Comparison of ENCODE assay signal across 8 cellular contexts in the genomic region with DNA sequence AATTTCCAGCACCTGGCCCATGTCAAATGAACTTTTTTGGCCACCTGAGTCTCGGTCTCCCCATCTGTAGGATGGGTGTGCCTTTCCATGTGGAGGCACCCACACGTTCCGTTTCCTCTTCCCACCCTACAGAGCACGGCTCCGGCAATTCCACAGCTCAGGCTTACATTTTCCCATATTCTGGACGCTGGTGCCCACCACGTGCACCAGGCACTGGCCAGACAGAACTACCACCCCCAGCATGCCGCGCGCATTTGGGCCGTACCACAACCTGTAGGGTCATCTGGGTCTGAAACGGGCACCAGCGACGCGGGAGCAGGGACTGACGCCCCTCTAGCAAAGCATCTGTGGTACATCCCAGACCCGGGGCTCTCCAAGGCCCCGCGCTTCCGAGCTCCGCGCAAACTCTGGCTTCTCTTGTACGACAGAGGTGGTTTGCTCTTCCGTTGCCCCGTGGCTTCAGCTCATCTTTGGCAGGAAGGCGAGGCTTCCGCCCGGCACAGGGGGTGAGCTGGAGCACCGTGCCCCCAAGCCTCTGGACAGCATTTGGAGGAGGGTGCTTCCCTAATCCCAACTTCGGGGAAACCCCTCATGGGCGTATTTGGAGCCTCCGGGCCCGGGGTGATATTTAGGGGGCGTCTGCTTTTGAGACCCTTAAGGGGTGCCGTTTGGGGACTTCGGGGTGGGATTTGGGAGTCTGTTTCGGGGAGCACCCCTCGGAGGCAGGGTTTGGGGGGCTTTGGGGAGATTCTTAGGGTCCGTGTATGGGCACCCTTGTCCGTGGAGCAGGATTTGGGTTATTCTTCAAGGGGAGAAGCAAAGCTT. TPM values are rescaled to one million over a fixed set of nuclear protein-coding genes. Genes with fewer than 3 reads are reported as not detected.
A peak's percentile ranks its signal among the peaks of the same experiment; 100 is the strongest.
DNase-seq lines count a peak whose midpoint lies in the region; ATAC-seq and TF ChIP-seq lines count a peak whose summit lies in the region.

No MANE protein-coding gene starts in this region.

- H3K9me3 Mint-ChIP-seq in activated CD4-positive, alpha-beta T cell treated with anti-CD3 and anti-CD28 coated beads, Interleukin-2, amount 10 ng/mL, durations not matched to agents 7 days and 5 days = no peaks in the 10 kb centered on the region

- TF ChIP-seq CTCF in liver (IDR thresholded peaks at IDR 0.05; ENCODE audit: low read depth, low read length, missing input control) = no peak

- H3K36me3 ChIP-seq in BLaER1 (peaks cover 17% of the 10 kb centered on the region), liver (ENCODE audit: control insufficient read depth in 4 of 4, insufficient read depth in 3 of 4, low read depth in 1 of 4, low read length in 3 of 4) (peaks cover 0 to 15% (median 1%) of the 10 kb centered on the region in 4 donors)

- TF ChIP-seq RAD21 in liver (IDR thresholded peaks at IDR 0.05) = peak; percentile 15 to 28

- DNase-seq in NCI-H69 (lab: John Stamatoyannopoulos, UW) = peak; percentile 95
- DNase-seq in activated CD4-positive, alpha-beta T cell treated with anti-CD3 and anti-CD28 coated beads, Interleukin-2, amount 10 ng/mL, durations not matched to agents 7 days and 5 days = peak; percentile 85
- peak; percentile 94 for DNase-seq in dermis blood vessel endothelial cell
- DNase-seq in stimulated activated CD4-positive, alpha-beta T cell treated with anti-CD3 and anti-CD28 coated beads, Interleukin-4, amount 100 ng/mL, for 1 hour = peak; percentile 78

- peaks cover 27% of the 10 kb centered on the region for H4K20me1 ChIP-seq in BLaER1

- H3K4me3 ChIP-seq in BLaER1 = peak overlapping the region; percentile 90
- H3K4me3 ChIP-seq in liver (ENCODE audit: low read depth in 1 of 3, low read length in 3 of 3) = peak overlapping the region; percentile 9 to 51 (median 49)

- H3K27ac Mint-ChIP-seq in activated CD4-positive, alpha-beta T cell treated with anti-CD3 and anti-CD28 coated beads, Interleukin-2, amount 10 ng/mL, durations not matched to agents 7 days and 5 days = peak overlapping the region; percentile 95

- peak overlapping the region; percentile 81 for H3K9ac ChIP-seq in BLaER1
- peak overlapping the region; percentile 5 to 48 for H3K9ac ChIP-seq in liver (ENCODE audit: low read depth in 1 of 2, low read length in 2 of 2)

- H3K4me3 Mint-ChIP-seq in activated CD4-positive, alpha-beta T cell treated with anti-CD3 and anti-CD28 coated beads, Interleukin-2, amount 10 ng/mL, durations not matched to agents 7 days and 5 days = peak overlapping the region; percentile 87

- ATAC-seq in GM19324 (IDR thresholded peaks at IDR 0.05; ENCODE audit: low FRiP score, unreplicated experiment) (peak; percentile 58), HG03460 (IDR thresholded peaks at IDR 0.05; ENCODE audit: unreplicated experiment) (peak; percentile 70)

- H3K36me3 Mint-ChIP-seq in activated CD4-positive, alpha-beta T cell treated with anti-CD3 and anti-CD28 coated beads, Interleukin-2, amount 10 ng/mL, durations not matched to agents 7 days and 5 days (ENCODE audit: low read depth) = peaks cover 15% of the 10 kb centered on the region

- WGBS in liver = 3% methylated on average over 40 of the region's 40 CpGs

- H3K4me1 Mint-ChIP-seq in activated CD4-positive, alpha-beta T cell treated with anti-CD3 and anti-CD28 coated beads, Interleukin-2, amount 10 ng/mL, durations not matched to agents 7 days and 5 days = peaks cover 32% of the 10 kb centered on the region

- no peaks in the 10 kb centered on the region for H3K9me3 ChIP-seq in BLaER1
- no peaks in the 10 kb centered on the region for H3K9me3 ChIP-seq in liver (ENCODE audit: control insufficient read depth in 4 of 4, low read length in 3 of 4)

- CTCF ChIA-PET in activated CD4-positive, alpha-beta T cell treated with anti-CD3 and anti-CD28 coated beads, Interleukin-2, amount 10 ng/mL, durations not matched to agents 7 days and 5 days (lab: Charles Lee) = interaction anchor here (0.9 to 2.0 kb wide), 6 partner anchors 14 to 333 kb away, joined by 3 to 9 read pairs (median 6); partner anchors contain the start of genes NDUFB11 and RBM10

- H3K27ac ChIP-seq in BLaER1 = peak overlapping the region; percentile 78
- no peak overlapping the region for H3K27ac ChIP-seq in liver (ENCODE audit: low read depth in 1 of 2, low read length in 2 of 2)

- no peaks in the 10 kb centered on the region for H3K27me3 Mint-ChIP-seq in activated CD4-positive, alpha-beta T cell treated with anti-CD3 and anti-CD28 coated beads, Interleukin-2, amount 10 ng/mL, durations not matched to agents 7 days and 5 days

- POLR2A ChIA-PET in activated CD4-positive, alpha-beta T cell treated with anti-CD3 and anti-CD28 coated beads, Interleukin-2, amount 10 ng/mL, durations not matched to agents 7 days and 5 days (lab: Charles Lee) = interaction anchor here (1.0 kb wide), 1 partner anchor 46 kb away, joined by 6 read pairs; the partner anchor contains the start of genes NDUFB11 and RBM10

- H3K4me2 ChIP-seq in BLaER1 = peak overlapping the region; percentile 76

- H3K4me1 ChIP-seq in BLaER1 (peaks cover 30% of the 10 kb centered on the region), liver (ENCODE audit: control insufficient read depth in 4 of 4, insufficient read depth in 4 of 4, low read length in 3 of 4) (peaks cover 0 to 29% (median 20%) of the 10 kb centered on the region in 4 donors)

- peaks cover 3% of the 10 kb centered on the region; the same call in 1 of the 2 replicates for H3K27me3 ChIP-seq in BLaER1
- peaks cover 0 to 4% (median 0%) of the 10 kb centered on the region in 4 donors for H3K27me3 ChIP-seq in liver (ENCODE audit: control insufficient read depth in 4 of 4, insufficient read depth in 4 of 4, low read length in 3 of 4)

TF ChIP-seq in liver, 16 proteins besides CTCF, POLR2A, EP300 and RAD21 (continues in another document):
- no peak for TF ChIP-seq ATF3 (IDR thresholded peaks at IDR 0.05)
- TF ChIP-seq RXRA (IDR thresholded peaks at IDR 0.05) = peak in 1 of 2 donors; percentile 14
- TF ChIP-seq EGR1 (IDR thresholded peaks at IDR 0.05; ENCODE audit: low read depth in 2 of 2) = peak in 1 of 2 donors; percentile 42
- TF ChIP-seq MAX (IDR thresholded peaks at IDR 0.05) = peak; percentile 83
- TF ChIP-seq SP1 (IDR thresholded peaks at IDR 0.05) = peak; percentile 33
- TF ChIP-seq TAF1 (conservative IDR thresholded peaks at IDR 0.05) = peak; percentile 59
- peak; percentile 39 for TF ChIP-seq NR2F2 (IDR thresholded peaks at IDR 0.05)
- TF ChIP-seq, protein P1, sequence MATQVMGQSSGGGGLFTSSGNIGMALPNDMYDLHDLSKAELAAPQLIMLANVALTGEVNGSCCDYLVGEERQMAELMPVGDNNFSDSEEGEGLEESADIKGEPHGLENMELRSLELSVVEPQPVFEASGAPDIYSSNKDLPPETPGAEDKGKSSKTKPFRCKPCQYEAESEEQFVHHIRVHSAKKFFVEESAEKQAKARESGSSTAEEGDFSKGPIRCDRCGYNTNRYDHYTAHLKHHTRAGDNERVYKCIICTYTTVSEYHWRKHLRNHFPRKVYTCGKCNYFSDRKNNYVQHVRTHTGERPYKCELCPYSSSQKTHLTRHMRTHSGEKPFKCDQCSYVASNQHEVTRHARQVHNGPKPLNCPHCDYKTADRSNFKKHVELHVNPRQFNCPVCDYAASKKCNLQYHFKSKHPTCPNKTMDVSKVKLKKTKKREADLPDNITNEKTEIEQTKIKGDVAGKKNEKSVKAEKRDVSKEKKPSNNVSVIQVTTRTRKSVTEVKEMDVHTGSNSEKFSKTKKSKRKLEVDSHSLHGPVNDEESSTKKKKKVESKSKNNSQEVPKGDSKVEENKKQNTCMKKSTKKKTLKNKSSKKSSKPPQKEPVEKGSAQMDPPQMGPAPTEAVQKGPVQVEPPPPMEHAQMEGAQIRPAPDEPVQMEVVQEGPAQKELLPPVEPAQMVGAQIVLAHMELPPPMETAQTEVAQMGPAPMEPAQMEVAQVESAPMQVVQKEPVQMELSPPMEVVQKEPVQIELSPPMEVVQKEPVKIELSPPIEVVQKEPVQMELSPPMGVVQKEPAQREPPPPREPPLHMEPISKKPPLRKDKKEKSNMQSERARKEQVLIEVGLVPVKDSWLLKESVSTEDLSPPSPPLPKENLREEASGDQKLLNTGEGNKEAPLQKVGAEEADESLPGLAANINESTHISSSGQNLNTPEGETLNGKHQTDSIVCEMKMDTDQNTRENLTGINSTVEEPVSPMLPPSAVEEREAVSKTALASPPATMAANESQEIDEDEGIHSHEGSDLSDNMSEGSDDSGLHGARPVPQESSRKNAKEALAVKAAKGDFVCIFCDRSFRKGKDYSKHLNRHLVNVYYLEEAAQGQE (IDR thresholded peaks at IDR 0.05) = peak; percentile 40
- peak; percentile 47 for TF ChIP-seq YY1 (IDR thresholded peaks at IDR 0.05)

RNA-seq across cellular contexts. Expression of gene UBA1, which starts 3.0 kb away (rescaled TPM):
- 100 to 1,000 TPM; 162 to 177 TPM for total RNA-seq in activated CD4-positive, alpha-beta T cell treated with anti-CD3 and anti-CD28 coated beads, Interleukin-2, amount 10 ng/mL, durations not matched to agents 7 days and 5 days
- total RNA-seq in dermis blood vessel endothelial cell = 126 and 194 TPM in 2 replicates
- total RNA-seq in liver = 10 to 100 TPM; 59.6 to 85.4 TPM
- polyA plus RNA-seq in liver = 10 to 100 TPM; 39.8 to 77.7 TPM

RNA-seq across cellular contexts. Expression of gene CDK16, which starts 27.8 kb away (rescaled TPM):
- 10 to 100 TPM; 61.6 to 64.2 TPM for total RNA-seq in activated CD4-positive, alpha-beta T cell treated with anti-CD3 and anti-CD28 coated beads, Interleukin-2, amount 10 ng/mL, durations not matched to agents 7 days and 5 days
- 97.5 and 172 TPM in 2 replicates for total RNA-seq in dermis blood vessel endothelial cell
- 10 to 100 TPM; 21.9 to 31.1 TPM for total RNA-seq in liver
- 10 to 100 TPM; 10.8 to 18.0 TPM for polyA plus RNA-seq in liver

RNA-seq across cellular contexts. Expression of gene USP11, which starts 42.2 kb away (rescaled TPM):
- 10 to 100 TPM; 26.0 to 28.2 TPM for total RNA-seq in activated CD4-positive, alpha-beta T cell treated with anti-CD3 and anti-CD28 coated beads, Interleukin-2, amount 10 ng/mL, durations not matched to agents 7 days and 5 days
- total RNA-seq in dermis blood vessel endothelial cell = 35.6 and 51.1 TPM in 2 replicates
- total RNA-seq in liver = 10 to 100 TPM; 11.8 to 24.3 TPM
- 10 to 100 TPM in 1 of 2 donors, 1 to 10 TPM in 1; 9.6 to 10.4 TPM for polyA plus RNA-seq in liver

RNA-seq across cellular contexts. Expression of gene RBM10, which starts 45.6 kb away (rescaled TPM):
- total RNA-seq in activated CD4-positive, alpha-beta T cell treated with anti-CD3 and anti-CD28 coated beads, Interleukin-2, amount 10 ng/mL, durations not matched to agents 7 days and 5 days = 10 to 100 TPM; 59.0 to 59.2 TPM
- total RNA-seq in dermis blood vessel endothelial cell (57.2 and 83.3 TPM in 2 replicates), liver (10 to 100 TPM; 19.9 to 26.6 TPM)
- polyA plus RNA-seq in liver = 10 to 100 TPM in 1 of 2 donors, 1 to 10 TPM in 1; 8.2 to 15.0 TPM

RNA-seq across cellular contexts. Expression of gene NDUFB11, which starts 46.2 kb away (rescaled TPM):
- total RNA-seq in activated CD4-positive, alpha-beta T cell treated with anti-CD3 and anti-CD28 coated beads, Interleukin-2, amount 10 ng/mL, durations not matched to agents 7 days and 5 days = 100 to 1,000 TPM; 109 to 111 TPM
- total RNA-seq in dermis blood vessel endothelial cell (59.8 and 65.3 TPM in 2 replicates), liver (10 to 100 TPM; 23.6 to 54.6 TPM)
- polyA plus RNA-seq in liver = 100 to 1,000 TPM in 1 of 2 donors, 10 to 100 TPM in 1; 78.4 to 127 TPM
